ENCODE assay signal across 28 cellular contexts in the genomic region with DNA sequence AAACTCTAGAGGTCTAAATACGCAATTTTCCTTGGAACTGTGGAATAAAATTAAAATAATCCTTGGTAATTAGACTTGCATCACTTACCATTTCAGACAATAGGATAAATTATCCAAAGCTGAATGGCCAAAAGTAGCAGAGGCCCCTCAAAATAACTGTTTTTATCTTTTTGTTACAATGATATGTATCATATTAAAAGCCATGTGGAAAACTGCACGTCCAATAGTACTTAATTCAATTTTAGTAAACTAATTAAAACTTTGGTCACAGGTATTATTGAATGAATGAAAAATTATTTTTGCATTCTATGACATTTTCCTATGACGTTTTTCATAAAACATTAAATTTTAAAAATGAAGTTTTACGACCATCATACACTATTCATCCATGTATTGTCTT.
"Had no signal": no experiment of that assay in that cellular context is flagged by ENCODE, and none has a peak within 500 bp of the region (broad histone marks: within the 10 kb centered on the region; RNA-seq: fewer than 3 reads in every experiment).

No MANE protein-coding gene starts in this region.

- H3K4me1 Mint-ChIP-seq: activated B cell treated with CpG ODN at 0.5 μM for 24 hours had no signal

- DNase-seq: activated B cell treated with CpG ODN at 0.5 μM for 24 hours; activated CD4-positive, alpha-beta T cell treated with anti-CD3 and anti-CD28 coated beads for 1 hour; activated CD4-positive, alpha-beta T cell treated with anti-CD3 and anti-CD28 coated beads, Interleukin-2, amount 10 ng/mL, durations not matched to agents 24 days and 14 days; activated CD4-positive, alpha-beta T cell treated with anti-CD3 and anti-CD28 coated beads, Interleukin-2, amount 50 U/mL, for 48 hours; activated effector memory CD4-positive, alpha-beta T cell treated with anti-CD3 and anti-CD28 coated beads, Interleukin-2, amount 50 U/mL, for 16 hours; activated naive CD4-positive, alpha-beta T cell treated with Interleukin-2 at 50 U/mL for 16 hours; activated T-cell treated with anti-CD3 and anti-CD28 coated beads, Interleukin-2, amount 50 U/mL, for 4 hours; amygdala; MG63; MV-4-11; NCI-H1092 treated with DMSO at 0.1 percent for 48 hours; NCI-H1417 treated with DMSO at 0.1 percent for 48 hours; NCI-H1694; NCI-H2029; NCI-H510A treated with DMSO at 0.1 percent for 48 hours; NCI-H69; NK-92 treated with Interleukin-12 subunit alpha and Interleukin-12 subunit beta, amount 100 ng/mL, for 24 hours; OCI-M1; RPMI8226; T1000 had no signal

- H3K9me3 Mint-ChIP-seq: activated B cell treated with CpG ODN at 0.5 μM for 24 hours; activated CD4-positive, alpha-beta T cell treated with anti-CD3 and anti-CD28 coated beads, Interleukin-2, amount 10 ng/mL, durations not matched to agents 24 days and 14 days; activated naive CD4-positive, alpha-beta T cell treated with anti-CD3 and anti-CD28 coated beads, Interleukin-2, amount 50 U/mL, for 72 hours; activated T-cell treated with anti-CD3 and anti-CD28 coated beads, Interleukin-2, amount 50 U/mL, for 4 hours; brain; IgD-negative memory B cell had no signal

- H3K4me3 ChIP-seq: MG63 had no signal

- H3K27me3 ChIP-seq: MG63 had no signal

- H3K4me3 Mint-ChIP-seq: activated B cell treated with CpG ODN at 0.5 μM for 24 hours; activated CD4-positive, alpha-beta T cell treated with anti-CD3 and anti-CD28 coated beads, Interleukin-2, amount 10 ng/mL, durations not matched to agents 24 days and 14 days; activated T-cell treated with anti-CD3 and anti-CD28 coated beads, Interleukin-2, amount 50 U/mL, for 4 hours; IgD-negative memory B cell had no signal

- H3K4me2 ChIP-seq: KMS-11 had no signal

- H3K9me3 ChIP-seq: MG63 had no signal

- H3K27ac ChIP-seq: KMS-11 had no signal

- H3K27ac Mint-ChIP-seq: activated B cell treated with CpG ODN at 0.5 μM for 24 hours; activated CD4-positive, alpha-beta T cell treated with anti-CD3 and anti-CD28 coated beads, Interleukin-2, amount 10 ng/mL, durations not matched to agents 24 days and 14 days; IgD-negative memory B cell had no signal

- H3K9ac ChIP-seq: KMS-11 had no signal

- ATAC-seq: activated naive CD4-positive, alpha-beta T cell treated with anti-CD3 and anti-CD28 coated beads, Interleukin-2, amount 50 U/mL, for 72 hours; activated T-cell treated with anti-CD3 and anti-CD28 coated beads, Interleukin-2, amount 50 U/mL, for 4 hours; Panc1; Right ventricle myocardium inferior had no signal

- H3K27me3 Mint-ChIP-seq: activated B cell treated with CpG ODN at 0.5 μM for 24 hours; activated CD4-positive, alpha-beta T cell treated with anti-CD3 and anti-CD28 coated beads, Interleukin-2, amount 10 ng/mL, durations not matched to agents 24 days and 14 days; IgD-negative memory B cell had no signal

- FAIRE-seq: astrocyte, TTC549 had no signal
